ENCODE assay signal across 18 cellular contexts in the genomic region with DNA sequence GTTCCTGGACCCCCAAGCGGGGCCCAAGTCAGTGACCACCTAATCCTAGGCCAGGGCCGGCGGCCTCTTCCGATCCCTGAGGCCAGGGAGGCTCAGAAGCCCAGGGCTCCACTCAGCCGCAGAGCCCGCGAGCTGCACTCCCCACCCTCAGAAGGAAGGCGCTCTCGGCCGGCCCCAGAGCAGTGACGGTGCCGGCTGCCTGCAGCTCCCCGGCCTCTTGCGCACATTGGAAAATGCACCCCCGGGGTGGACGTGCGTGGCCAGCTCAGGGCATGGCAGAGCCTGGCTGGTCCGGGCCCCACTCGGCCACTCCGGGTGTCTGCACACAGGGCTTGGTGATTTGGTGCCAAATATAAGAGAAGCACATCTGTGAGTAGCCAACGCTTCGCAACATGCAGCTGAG.
"Had no signal": no experiment of that assay in that cellular context is flagged by ENCODE, and none has a peak within 500 bp of the region (broad histone marks: within the 10 kb centered on the region; RNA-seq: fewer than 3 reads in every experiment).

No MANE protein-coding gene starts in this region.

- H3K4me1 ChIP-seq: testis, upper lobe of right lung had no signal

- H3K4me3 Mint-ChIP-seq: activated naive CD8-positive, alpha-beta T cell treated with anti-CD3 and anti-CD28 coated beads, Interleukin-2, amount 10 ng/mL, durations not matched to agents 7 days and 5 days; natural killer cell; T-helper 2 cell treated with Interferon-gamma antibody and Interleukin-4, amounts not matched to agents 5 μg/mL and 100 μg/mL, for 36 hours had no signal

- H3K27me3 ChIP-seq: brain microvascular endothelial cell, testis had no signal

- H3K36me3 Mint-ChIP-seq: activated naive CD8-positive, alpha-beta T cell treated with anti-CD3 and anti-CD28 coated beads, Interleukin-2, amount 10 ng/mL, durations not matched to agents 7 days and 5 days; natural killer cell had no signal

- ATAC-seq: activated CD4-positive, CD25-positive, alpha-beta regulatory T cell treated with anti-CD3 and anti-CD28 coated beads, Interleukin-2, amount 50 U/mL, for 24 hours; natural killer cell; upper lobe of right lung had no signal

- H3K27ac ChIP-seq: brain microvascular endothelial cell, stomach, testis, upper lobe of right lung had no signal

- H3K9me3 ChIP-seq: stomach, testis, upper lobe of right lung had no signal

- H3K27ac Mint-ChIP-seq: activated naive CD8-positive, alpha-beta T cell treated with anti-CD3 and anti-CD28 coated beads, Interleukin-2, amount 10 ng/mL, durations not matched to agents 7 days and 5 days; natural killer cell; T-helper 2 cell treated with Interferon-gamma antibody and Interleukin-4, amounts not matched to agents 5 μg/mL and 100 μg/mL, for 36 hours had no signal

- H3K4me3 ChIP-seq: upper lobe of right lung had no signal

- H3K36me3 ChIP-seq: brain microvascular endothelial cell, heart right ventricle, stomach, upper lobe of right lung had no signal

- DNase-seq: activated CD4-positive, alpha-beta T cell treated with anti-CD3 and anti-CD28 coated beads, Interleukin-2, amount 50 U/mL, for 1 hour; activated naive CD4-positive, alpha-beta T cell; activated naive CD8-positive, alpha-beta T cell treated with anti-CD3 and anti-CD28 coated beads, Interleukin-2, amount 10 ng/mL, durations not matched to agents 7 days and 5 days; activated T-cell treated with anti-CD3 and anti-CD28 coated beads for 4 hours; brain microvascular endothelial cell; cortex of kidney; effector CD8-positive, alpha-beta T cell; foreskin fibroblast; heart right ventricle; mesenchymal stem cell; natural killer cell; occipital lobe; stimulated activated CD4-positive, alpha-beta T cell treated with anti-CD3 and anti-CD28 coated beads, Interleukin-1b, Interleukin-23, amount 100 ng/mL, for 48 hours; stomach; upper lobe of right lung had no signal

- H3K4me1 Mint-ChIP-seq: activated naive CD8-positive, alpha-beta T cell treated with anti-CD3 and anti-CD28 coated beads, Interleukin-2, amount 10 ng/mL, durations not matched to agents 7 days and 5 days; natural killer cell had no signal
